Comparison of ENCODE assay signal across 1 cellular context in the genomic region with DNA sequence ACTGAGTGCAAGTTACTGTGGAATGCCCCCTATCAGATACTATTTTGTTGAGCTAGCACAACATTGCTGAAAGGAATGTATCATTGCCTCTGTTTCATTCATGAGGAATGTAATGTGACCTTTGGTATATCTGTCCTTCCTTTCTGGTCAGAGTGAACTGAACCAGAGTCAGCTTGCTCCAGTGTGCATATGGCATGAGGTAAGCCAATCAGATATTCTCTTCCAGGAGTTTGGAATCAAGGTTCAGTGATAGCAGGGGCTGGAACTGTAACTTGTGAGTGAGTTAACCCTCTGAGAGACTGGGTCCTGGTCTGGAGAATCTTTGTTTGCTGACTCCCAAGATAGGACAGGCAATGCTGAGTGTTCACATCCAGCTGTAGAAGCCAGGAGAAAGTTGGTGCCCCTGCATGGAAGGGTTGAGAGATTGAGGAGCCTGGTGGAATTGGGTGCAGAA.
TF ChIP-seq lines count a peak whose summit lies in the region.

No MANE protein-coding gene starts in this region.

TF ChIP-seq in HepG2, 621 proteins besides CTCF, POLR2A, EP300 and RAD21 (continued from another document and continues in another):
- TF ChIP-seq, protein P1, sequence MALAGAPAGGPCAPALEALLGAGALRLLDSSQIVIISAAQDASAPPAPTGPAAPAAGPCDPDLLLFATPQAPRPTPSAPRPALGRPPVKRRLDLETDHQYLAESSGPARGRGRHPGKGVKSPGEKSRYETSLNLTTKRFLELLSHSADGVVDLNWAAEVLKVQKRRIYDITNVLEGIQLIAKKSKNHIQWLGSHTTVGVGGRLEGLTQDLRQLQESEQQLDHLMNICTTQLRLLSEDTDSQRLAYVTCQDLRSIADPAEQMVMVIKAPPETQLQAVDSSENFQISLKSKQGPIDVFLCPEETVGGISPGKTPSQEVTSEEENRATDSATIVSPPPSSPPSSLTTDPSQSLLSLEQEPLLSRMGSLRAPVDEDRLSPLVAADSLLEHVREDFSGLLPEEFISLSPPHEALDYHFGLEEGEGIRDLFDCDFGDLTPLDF (CRISPR knock-in tag; IDR thresholded peaks at IDR 0.05) = no peak
- TF ChIP-seq ZNF644 (CRISPR knock-in tag; IDR thresholded peaks at IDR 0.05; ENCODE audit: low read depth) (peak; percentile 86), ZNF30 (CRISPR knock-in tag; IDR thresholded peaks at IDR 0.05) (no peak), ZNF607 (CRISPR knock-in tag; IDR thresholded peaks at IDR 0.05; ENCODE audit: borderline replicate concordance) (no peak), GLMP (CRISPR knock-in tag; IDR thresholded peaks at IDR 0.05; ENCODE audit: borderline replicate concordance) (no peak), ZNF639 (CRISPR knock-in tag; conservative IDR thresholded peaks at IDR 0.05) (no peak), ZKSCAN5 (CRISPR knock-in tag; IDR thresholded peaks at IDR 0.05) (no peak), ZNF674 (CRISPR knock-in tag; IDR thresholded peaks at IDR 0.05; ENCODE audit: low read depth) (no peak), ZFP36L2 (CRISPR knock-in tag; IDR thresholded peaks at IDR 0.05) (no peak), SP4 (CRISPR knock-in tag; IDR thresholded peaks at IDR 0.05) (no peak), ZNF543 (CRISPR knock-in tag; IDR thresholded peaks at IDR 0.05) (no peak), SATB2 (CRISPR knock-in tag; IDR thresholded peaks at IDR 0.05) (no peak), HNRNPL (IDR thresholded peaks at IDR 0.05; ENCODE audit: low read depth, low read length) (no peak), PRDM15 (CRISPR knock-in tag; IDR thresholded peaks at IDR 0.05) (no peak), DR1 (CRISPR knock-in tag; IDR thresholded peaks at IDR 0.05) (no peak), ZNF605 (CRISPR knock-in tag; IDR thresholded peaks at IDR 0.05) (no peak), SP140L (CRISPR knock-in tag; IDR thresholded peaks at IDR 0.05; ENCODE audit: borderline replicate concordance) (no peak), PAWR (CRISPR knock-in tag; IDR thresholded peaks at IDR 0.05; ENCODE audit: borderline replicate concordance) (no peak), ZNF34 (CRISPR knock-in tag; IDR thresholded peaks at IDR 0.05; ENCODE audit: borderline replicate concordance) (no peak), MAF1 (CRISPR knock-in tag; IDR thresholded peaks at IDR 0.05; ENCODE audit: borderline replicate concordance) (no peak), BCL3 (CRISPR knock-in tag; IDR thresholded peaks at IDR 0.05) (no peak), POLR2AphosphoS5 (IDR thresholded peaks at IDR 0.05; ENCODE audit: low read depth, low read length) (no peak), FOXO1 (CRISPR knock-in tag; IDR thresholded peaks at IDR 0.05) (no peak; the same call in 1 of the 2 replicates), NFKBIZ (CRISPR knock-in tag; IDR thresholded peaks at IDR 0.05) (no peak)
- TF ChIP-seq, protein P2, sequence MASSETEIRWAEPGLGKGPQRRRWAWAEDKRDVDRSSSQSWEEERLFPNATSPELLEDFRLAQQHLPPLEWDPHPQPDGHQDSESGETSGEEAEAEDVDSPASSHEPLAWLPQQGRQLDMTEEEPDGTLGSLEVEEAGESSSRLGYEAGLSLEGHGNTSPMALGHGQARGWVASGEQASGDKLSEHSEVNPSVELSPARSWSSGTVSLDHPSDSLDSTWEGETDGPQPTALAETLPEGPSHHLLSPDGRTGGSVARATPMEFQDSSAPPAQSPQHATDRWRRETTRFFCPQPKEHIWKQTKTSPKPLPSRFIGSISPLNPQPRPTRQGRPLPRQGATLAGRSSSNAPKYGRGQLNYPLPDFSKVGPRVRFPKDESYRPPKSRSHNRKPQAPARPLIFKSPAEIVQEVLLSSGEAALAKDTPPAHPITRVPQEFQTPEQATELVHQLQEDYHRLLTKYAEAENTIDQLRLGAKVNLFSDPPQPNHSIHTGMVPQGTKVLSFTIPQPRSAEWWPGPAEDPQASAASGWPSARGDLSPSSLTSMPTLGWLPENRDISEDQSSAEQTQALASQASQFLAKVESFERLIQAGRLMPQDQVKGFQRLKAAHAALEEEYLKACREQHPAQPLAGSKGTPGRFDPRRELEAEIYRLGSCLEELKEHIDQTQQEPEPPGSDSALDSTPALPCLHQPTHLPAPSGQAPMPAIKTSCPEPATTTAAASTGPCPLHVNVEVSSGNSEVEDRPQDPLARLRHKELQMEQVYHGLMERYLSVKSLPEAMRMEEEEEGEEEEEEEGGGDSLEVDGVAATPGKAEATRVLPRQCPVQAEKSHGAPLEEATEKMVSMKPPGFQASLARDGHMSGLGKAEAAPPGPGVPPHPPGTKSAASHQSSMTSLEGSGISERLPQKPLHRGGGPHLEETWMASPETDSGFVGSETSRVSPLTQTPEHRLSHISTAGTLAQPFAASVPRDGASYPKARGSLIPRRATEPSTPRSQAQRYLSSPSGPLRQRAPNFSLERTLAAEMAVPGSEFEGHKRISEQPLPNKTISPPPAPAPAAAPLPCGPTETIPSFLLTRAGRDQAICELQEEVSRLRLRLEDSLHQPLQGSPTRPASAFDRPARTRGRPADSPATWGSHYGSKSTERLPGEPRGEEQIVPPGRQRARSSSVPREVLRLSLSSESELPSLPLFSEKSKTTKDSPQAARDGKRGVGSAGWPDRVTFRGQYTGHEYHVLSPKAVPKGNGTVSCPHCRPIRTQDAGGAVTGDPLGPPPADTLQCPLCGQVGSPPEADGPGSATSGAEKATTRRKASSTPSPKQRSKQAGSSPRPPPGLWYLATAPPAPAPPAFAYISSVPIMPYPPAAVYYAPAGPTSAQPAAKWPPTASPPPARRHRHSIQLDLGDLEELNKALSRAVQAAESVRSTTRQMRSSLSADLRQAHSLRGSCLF (CRISPR knock-in tag; IDR thresholded peaks at IDR 0.05; ENCODE audit: borderline replicate concordance) = no peak
- TF ChIP-seq, protein P3, sequence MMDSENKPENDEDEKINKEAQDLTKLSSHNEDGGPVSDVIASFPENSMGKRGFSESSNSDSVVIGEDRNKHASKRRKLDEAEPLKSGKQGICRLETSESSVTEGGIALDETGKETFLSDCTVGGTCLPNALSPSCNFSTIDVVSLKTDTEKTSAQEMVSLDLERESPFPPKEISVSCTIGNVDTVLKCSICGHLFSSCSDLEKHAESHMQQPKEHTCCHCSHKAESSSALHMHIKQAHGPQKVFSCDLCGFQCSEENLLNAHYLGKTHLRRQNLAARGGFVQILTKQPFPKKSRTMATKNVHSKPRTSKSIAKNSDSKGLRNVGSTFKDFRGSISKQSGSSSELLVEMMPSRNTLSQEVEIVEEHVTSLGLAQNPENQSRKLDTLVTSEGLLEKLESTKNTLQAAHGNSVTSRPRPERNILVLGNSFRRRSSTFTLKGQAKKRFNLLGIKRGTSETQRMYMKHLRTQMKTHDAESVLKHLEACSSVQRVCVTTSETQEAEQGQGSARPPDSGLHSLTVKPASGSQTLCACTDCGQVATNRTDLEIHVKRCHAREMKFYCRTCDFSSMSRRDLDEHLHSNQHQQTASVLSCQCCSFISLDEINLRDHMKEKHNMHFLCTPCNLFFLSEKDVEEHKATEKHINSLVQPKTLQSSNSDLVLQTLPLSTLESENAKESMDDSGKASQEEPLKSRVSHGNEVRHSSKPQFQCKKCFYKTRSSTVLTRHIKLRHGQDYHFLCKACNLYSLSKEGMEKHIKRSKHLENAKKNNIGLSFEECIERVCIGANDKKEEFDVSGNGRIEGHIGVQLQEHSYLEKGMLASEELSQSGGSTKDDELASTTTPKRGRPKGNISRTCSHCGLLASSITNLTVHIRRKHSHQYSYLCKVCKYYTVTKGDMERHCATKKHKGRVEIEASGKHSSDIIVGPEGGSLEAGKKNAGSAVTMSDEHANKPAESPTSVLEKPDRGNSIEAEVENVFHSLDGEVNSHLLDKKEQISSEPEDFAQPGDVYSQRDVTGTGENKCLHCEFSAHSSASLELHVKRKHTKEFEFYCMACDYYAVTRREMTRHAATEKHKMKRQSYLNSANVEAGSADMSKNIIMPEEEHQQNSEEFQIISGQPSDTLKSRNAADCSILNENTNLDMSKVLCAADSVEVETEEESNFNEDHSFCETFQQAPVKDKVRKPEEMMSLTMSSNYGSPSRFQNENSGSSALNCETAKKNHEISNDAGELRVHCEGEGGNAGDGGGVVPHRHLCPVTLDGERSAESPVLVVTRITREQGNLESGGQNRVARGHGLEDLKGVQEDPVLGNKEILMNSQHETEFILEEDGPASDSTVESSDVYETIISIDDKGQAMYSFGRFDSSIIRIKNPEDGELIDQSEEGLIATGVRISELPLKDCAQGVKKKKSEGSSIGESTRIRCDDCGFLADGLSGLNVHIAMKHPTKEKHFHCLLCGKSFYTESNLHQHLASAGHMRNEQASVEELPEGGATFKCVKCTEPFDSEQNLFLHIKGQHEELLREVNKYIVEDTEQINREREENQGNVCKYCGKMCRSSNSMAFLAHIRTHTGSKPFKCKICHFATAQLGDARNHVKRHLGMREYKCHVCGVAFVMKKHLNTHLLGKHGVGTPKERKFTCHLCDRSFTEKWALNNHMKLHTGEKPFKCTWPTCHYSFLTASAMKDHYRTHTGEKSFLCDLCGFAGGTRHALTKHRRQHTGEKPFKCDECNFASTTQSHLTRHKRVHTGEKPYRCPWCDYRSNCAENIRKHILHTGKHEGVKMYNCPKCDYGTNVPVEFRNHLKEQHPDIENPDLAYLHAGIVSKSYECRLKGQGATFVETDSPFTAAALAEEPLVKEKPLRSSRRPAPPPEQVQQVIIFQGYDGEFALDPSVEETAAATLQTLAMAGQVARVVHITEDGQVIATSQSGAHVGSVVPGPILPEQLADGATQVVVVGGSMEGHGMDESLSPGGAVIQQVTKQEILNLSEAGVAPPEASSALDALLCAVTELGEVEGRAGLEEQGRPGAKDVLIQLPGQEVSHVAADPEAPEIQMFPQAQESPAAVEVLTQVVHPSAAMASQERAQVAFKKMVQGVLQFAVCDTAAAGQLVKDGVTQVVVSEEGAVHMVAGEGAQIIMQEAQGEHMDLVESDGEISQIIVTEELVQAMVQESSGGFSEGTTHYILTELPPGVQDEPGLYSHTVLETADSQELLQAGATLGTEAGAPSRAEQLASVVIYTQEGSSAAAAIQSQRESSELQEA (CRISPR knock-in tag; IDR thresholded peaks at IDR 0.05; ENCODE audit: not compliant biosample characterization) = no peak
- TF ChIP-seq, protein P4, sequence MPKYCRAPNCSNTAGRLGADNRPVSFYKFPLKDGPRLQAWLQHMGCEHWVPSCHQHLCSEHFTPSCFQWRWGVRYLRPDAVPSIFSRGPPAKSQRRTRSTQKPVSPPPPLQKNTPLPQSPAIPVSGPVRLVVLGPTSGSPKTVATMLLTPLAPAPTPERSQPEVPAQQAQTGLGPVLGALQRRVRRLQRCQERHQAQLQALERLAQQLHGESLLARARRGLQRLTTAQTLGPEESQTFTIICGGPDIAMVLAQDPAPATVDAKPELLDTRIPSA (CRISPR knock-in tag; IDR thresholded peaks at IDR 0.05; ENCODE audit: borderline replicate concordance) = no peak
